In the genomic region with DNA sequence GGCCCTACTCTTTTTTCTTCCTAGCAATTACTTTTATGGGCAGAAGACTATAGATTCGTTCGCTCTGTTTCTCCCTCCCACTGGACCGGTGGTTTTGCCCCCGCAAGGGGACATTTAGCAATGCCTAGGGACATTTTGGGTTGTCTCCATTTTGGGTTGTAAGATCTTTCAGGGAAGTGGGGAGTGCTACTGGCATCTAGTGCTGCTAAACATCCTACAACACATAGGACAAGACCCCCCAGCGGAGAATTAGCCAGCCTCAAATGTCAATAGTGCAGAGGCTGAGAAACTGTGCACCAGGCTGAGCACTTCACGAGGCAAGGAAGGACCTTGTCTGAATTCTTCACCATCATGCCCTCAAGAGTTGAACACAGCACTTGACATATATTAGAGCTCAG, we compare ENCODE assay signal across 8 cellular contexts. TPM values are rescaled to one million over a fixed set of nuclear protein-coding genes. Genes with fewer than 3 reads are reported as not detected.
DNase-seq lines count a peak whose midpoint lies in the region; ATAC-seq and TF ChIP-seq lines count a peak whose summit lies in the region.

No MANE protein-coding gene starts in this region.

- H3K9me3 ChIP-seq in T-helper 17 cell (ENCODE audit: control insufficient read depth, low read length, poor library complexity, severe bottlenecking), result no peaks in the 10 kb centered on the region
- no peaks in the 10 kb centered on the region for H3K9me3 ChIP-seq in hepatocyte (ENCODE audit: low read depth)
- no peaks in the 10 kb centered on the region for H3K9me3 ChIP-seq in sigmoid colon

- H3K27me3 ChIP-seq in hepatocyte (no peaks in the 10 kb centered on the region), sigmoid colon (no peaks in the 10 kb centered on the region)

- no peak for TF ChIP-seq POLR2A in sigmoid colon (IDR thresholded peaks at IDR 0.05)

- 63% methylated on average over 6 of the region's 6 CpGs for whole genome bisulfite sequencing in hepatocyte (ENCODE audit: low lambda C conversion rate, missing lambda C conversion rate)
- 65 to 72% methylated on average over 6 of the region's 6 CpGs for WGBS in sigmoid colon, 2 donors

- H4K20me1 ChIP-seq in hepatocyte (ENCODE audit: insufficient read depth, poor library complexity, severe bottlenecking), result no peaks in the 10 kb centered on the region

- H3K9me2 ChIP-seq in hepatocyte (replicated peaks; ENCODE audit: insufficient read depth), result no peaks in the 10 kb centered on the region

- H3K4me1 Mint-ChIP-seq in T-helper 17 cell, result peaks cover 38% of the 10 kb centered on the region
- peaks cover 61% of the 10 kb centered on the region for H3K4me1 Mint-ChIP-seq in stimulated activated naive CD8-positive, alpha-beta T cell treated with anti-CD3 and anti-CD28 coated beads, Interleukin-15, amount 100 ng/mL, for 72 hours

- no peaks in the 10 kb centered on the region for H3K27me3 Mint-ChIP-seq in T-helper 17 cell
- H3K27me3 Mint-ChIP-seq in stimulated activated naive CD8-positive, alpha-beta T cell treated with anti-CD3 and anti-CD28 coated beads, Interleukin-15, amount 100 ng/mL, for 72 hours, result no peaks in the 10 kb centered on the region

- H2AFZ ChIP-seq in hepatocyte, result peak overlapping the region; percentile 54

- H3K4me3 ChIP-seq in hepatocyte, result no peak overlapping the region
- peak overlapping the region in 2 of 4 donors; percentile 1 to 9 for H3K4me3 ChIP-seq in sigmoid colon

- TF ChIP-seq EP300 in sigmoid colon (IDR thresholded peaks at IDR 0.05), result no peak

- H3K79me2 ChIP-seq in hepatocyte, result peaks cover 1% of the 10 kb centered on the region

- no peak for ATAC-seq in T-helper 17 cell
- no peak for ATAC-seq in HG02840 (IDR thresholded peaks at IDR 0.05; ENCODE audit: low FRiP score, unreplicated experiment)
- no peak for ATAC-seq in stimulated activated naive CD8-positive, alpha-beta T cell treated with anti-CD3 and anti-CD28 coated beads, Interleukin-15, amount 100 ng/mL, for 72 hours

- H3K4me1 ChIP-seq in hepatocyte (ENCODE audit: insufficient read depth) (peaks cover 47% of the 10 kb centered on the region), sigmoid colon (peaks cover 0 to 65% (median 54%) of the 10 kb centered on the region in 4 donors)

- no peaks in the 10 kb centered on the region for H3K9me3 Mint-ChIP-seq in stimulated activated naive CD8-positive, alpha-beta T cell treated with anti-CD3 and anti-CD28 coated beads, Interleukin-15, amount 100 ng/mL, for 72 hours

- no peaks in the 10 kb centered on the region for H3K36me3 Mint-ChIP-seq in T-helper 17 cell (ENCODE audit: low read depth)

- H3K27ac ChIP-seq in hepatocyte, result peak overlapping the region; percentile 100
- peak overlapping the region; percentile 99 to 100 (median 99) for H3K27ac ChIP-seq in sigmoid colon

- TF ChIP-seq CTCF in hepatocyte (IDR thresholded peaks at IDR 0.05; ENCODE audit: poor library complexity) (no peak), sigmoid colon (IDR thresholded peaks at IDR 0.05) (no peak)

- intact Hi-C loops in sigmoid colon (cut with DNase I), result no loop called here

- no peak overlapping the region for H3K4me3 Mint-ChIP-seq in T-helper 17 cell
- no peak overlapping the region for H3K4me3 Mint-ChIP-seq in stimulated activated naive CD8-positive, alpha-beta T cell treated with anti-CD3 and anti-CD28 coated beads, Interleukin-15, amount 100 ng/mL, for 72 hours

- H3K27ac Mint-ChIP-seq in T-helper 17 cell, result peak overlapping the region; percentile 73
- no peak overlapping the region for H3K27ac Mint-ChIP-seq in stimulated activated naive CD8-positive, alpha-beta T cell treated with anti-CD3 and anti-CD28 coated beads, Interleukin-15, amount 100 ng/mL, for 72 hours

- H3K4me2 ChIP-seq in hepatocyte, result peak overlapping the region; percentile 64

- DNase-seq in DMS79 (lab: John Stamatoyannopoulos, UW), result peak; percentile 32
- no peak for DNase-seq in T-helper 17 cell
- DNase-seq in hepatocyte (ENCODE audit: low spot score), result no peak
- no peak for DNase-seq in sigmoid colon
- no peak for DNase-seq in GDM1 (lab: John Stamatoyannopoulos, UW)
- no peak for DNase-seq in stimulated activated naive CD8-positive, alpha-beta T cell treated with anti-CD3 and anti-CD28 coated beads, Interleukin-15, amount 100 ng/mL, for 72 hours
- DNase-seq in AML-193 (lab: John Stamatoyannopoulos, UW), result no peak

- H3K36me3 ChIP-seq in hepatocyte (replicated peaks; ENCODE audit: insufficient read depth, low read depth) (no peaks in the 10 kb centered on the region), sigmoid colon (no peaks in the 10 kb centered on the region)

RNA-seq across cellular contexts. Expression of a gene that starts 4.8 kb away (rescaled TPM):
- total RNA-seq in T-helper 17 cell (10 to 100 TPM; 42.7 to 50.3 TPM), hepatocyte (28.9 and 30.3 TPM in 2 replicates), sigmoid colon (10 to 100 TPM; 24.8 to 46.0 (median 29.3) TPM)
- polyA plus RNA-seq in hepatocyte (34.3 and 43.1 TPM in 2 replicates), sigmoid colon (10 to 100 TPM in 2 of 3 donors, 1 to 10 TPM in 1; 7.8 to 23.2 (median 11.3) TPM)
